In genomic region chr7:140671966-140672365, GRCh38 we compare ENCODE assay signal across 8 cellular contexts. TPM values are rescaled to one million over a fixed set of nuclear protein-coding genes. Genes with fewer than 3 reads are reported as not detected.
DNase-seq lines count a peak whose midpoint lies in the region; ATAC-seq and TF ChIP-seq lines count a peak whose summit lies in the region.

No MANE protein-coding gene starts in this region.

- intact Hi-C loops in thyroid gland (cut with DNase I), result loop anchor here (10.0 kb wide), 1 partner anchor 343 kb away; the partner anchor contains the start of gene MRPS33

- peaks cover 16 to 17% of the 10 kb centered on the region in 2 donors for H3K4me1 Mint-ChIP-seq in effector memory CD8-positive, alpha-beta T cell (ENCODE audit: low read depth in 2 of 2)

- H3K9me3 Mint-ChIP-seq in effector memory CD8-positive, alpha-beta T cell, result no peaks in the 10 kb centered on the region

- H3K27me3 ChIP-seq in thyroid gland, result no peaks in the 10 kb centered on the region

- H3K4me3 ChIP-seq in thyroid gland (replicated peaks in 1 of 3), result no peak overlapping the region

- peak overlapping the region; percentile 61 to 86 for H3K4me3 Mint-ChIP-seq in effector memory CD8-positive, alpha-beta T cell

- H3K27ac ChIP-seq in thyroid gland, result no peak overlapping the region

- peak; percentile 9 to 11 for DNase-seq in NOMO-1 (lab: John Stamatoyannopoulos, UW; ENCODE audit: unreplicated experiment in 2 of 2)
- no peak for DNase-seq in NOMO-1 treated with dmso at 0.1 percent for 144 hours (lab: John Stamatoyannopoulos, UW; ENCODE audit: unreplicated experiment)
- DNase-seq in NOMO-1 treated with DMSO at 0.1 percent for 48 hours (lab: John Stamatoyannopoulos, UW; ENCODE audit: unreplicated experiment), result peak; percentile 30
- DNase-seq in effector memory CD8-positive, alpha-beta T cell, result no peak
- DNase-seq in pons (ENCODE audit: low spot score), result peak; percentile 15
- DNase-seq in thyroid gland, result no peak

- H3K36me3 ChIP-seq in thyroid gland, result no peaks in the 10 kb centered on the region

- peaks cover 3% of the 10 kb centered on the region for H3K36me3 Mint-ChIP-seq in effector memory CD8-positive, alpha-beta T cell (ENCODE audit: insufficient read depth)

- WGBS in thyroid gland, 2 donors, result 71 to 73% methylated on average over 15 of the region's 15 CpGs

- TF ChIP-seq CTCF in thyroid gland (IDR thresholded peaks at IDR 0.05), result no peak

- H3K27ac Mint-ChIP-seq in effector memory CD8-positive, alpha-beta T cell, result peak overlapping the region in 1 of 2 donors; percentile 10

- no peaks in the 10 kb centered on the region for H3K27me3 Mint-ChIP-seq in effector memory CD8-positive, alpha-beta T cell

- peaks cover 23 to 27% of the 10 kb centered on the region in 2 donors for H3K4me1 ChIP-seq in thyroid gland

- H3K9me3 ChIP-seq in thyroid gland, result no peaks in the 10 kb centered on the region

- ATAC-seq in effector memory CD8-positive, alpha-beta T cell (replicated peaks), result no peak
- no peak for ATAC-seq in GM18909 (IDR thresholded peaks at IDR 0.05; ENCODE audit: poor library complexity, unreplicated experiment)
- ATAC-seq in GM21723 (IDR thresholded peaks at IDR 0.05; ENCODE audit: unreplicated experiment), result no peak

- no peak for TF ChIP-seq POLR2A in thyroid gland (IDR thresholded peaks at IDR 0.05)

RNA-seq across cellular contexts. Expression of gene ADCK2, which starts 0.8 kb away (rescaled TPM):
- 10 to 100 TPM; 19.9 to 46.1 (median 32.7) TPM for total RNA-seq in thyroid gland

RNA-seq across cellular contexts. Expression of gene NDUFB2, which starts 24.5 kb away (rescaled TPM):
- 100 to 1,000 TPM; 213 to 955 (median 698) TPM for total RNA-seq in thyroid gland

RNA-seq across cellular contexts. Expression of gene DENND2A, which starts 31.4 kb away (rescaled TPM):
- total RNA-seq in thyroid gland, result 10 to 100 TPM in 1 of 4 donors, 1 to 10 TPM in 3; 2.0 to 10.9 (median 5.1) TPM

Comparison
In these comparisons a context has a peak if more than half of its experiments do, and no peak if none do; other contexts are left out.
1. DNase-seq: peak in NOMO-1 (2 of 2), NOMO-1 treated with DMSO at 0.1 percent for 48 hours (single experiment) and pons (single experiment); none in NOMO-1 treated with dmso at 0.1 percent for 144 hours (single experiment), effector memory CD8-positive, alpha-beta T cell (0 of 3) and thyroid gland (0 of 2).